ENCODE assay signal across 8 cellular contexts in genomic region chr2:101252408-101253012, GRCh38. TPM values are rescaled to one million over a fixed set of nuclear protein-coding genes. Genes with fewer than 3 reads are reported as not detected.
DNase-seq lines count a peak whose midpoint lies in the region; ATAC-seq, FAIRE-seq and TF ChIP-seq lines count a peak whose summit lies in the region.

TSS of gene CNOT11 (plus strand) at chr2:101252886. CDS start at chr2:101252965, 79 bp downstream.

- peak; percentile 77 for ATAC-seq in GM18520 (IDR thresholded peaks at IDR 0.05; ENCODE audit: unreplicated experiment)
- ATAC-seq in HG03064 (IDR thresholded peaks at IDR 0.05; ENCODE audit: low read depth, unreplicated experiment), result peak; percentile 88
- peak; percentile 92 for ATAC-seq in body of pancreas

- no peaks in the 10 kb centered on the region for H3K27me3 ChIP-seq in body of pancreas
- no peaks in the 10 kb centered on the region for H3K27me3 ChIP-seq in iPS DF 6.9 (ENCODE audit: control insufficient read depth, insufficient read depth, low read length)

- H3K4me1 ChIP-seq in body of pancreas (peaks cover 36% of the 10 kb centered on the region), iPS DF 6.9 (ENCODE audit: control insufficient read depth, insufficient read depth, low read length) (peaks cover 4% of the 10 kb centered on the region)

- peak within 1 kb of the TSS; percentile 89 for H3K27ac ChIP-seq in 22Rv1
- H3K27ac ChIP-seq in body of pancreas, result peak within 1 kb of the TSS; percentile 91 to 97 (median 92)
- H3K27ac ChIP-seq in iPS DF 6.9 (ENCODE audit: low read length), result no peak within 1 kb of the TSS

- TF ChIP-seq CTCF in 22Rv1 (IDR thresholded peaks at IDR 0.05) (no peak), body of pancreas (IDR thresholded peaks at IDR 0.05) (peak in 2 of 7 experiments; percentile 10 to 13)

- peak within 1 kb of the TSS; percentile 64 to 89 for H3K4me3 ChIP-seq in body of pancreas
- H3K4me3 ChIP-seq in iPS DF 6.9 (ENCODE audit: low read length), result peak within 1 kb of the TSS; percentile 87
- peak within 1 kb of the TSS; percentile 99 for H3K4me3 ChIP-seq in skeletal muscle cell (ENCODE audit: low read depth, low read length)

- H3K36me3 ChIP-seq in body of pancreas (replicated peaks in 1 of 2; ENCODE audit: insufficient read depth in 1 of 2, low read depth in 2 of 2), result no peaks in the 10 kb centered on the region
- no peaks in the 10 kb centered on the region for H3K36me3 ChIP-seq in iPS DF 6.9 (ENCODE audit: control insufficient read depth, insufficient read depth, low read length)

- intact Hi-C loops in body of pancreas (cut with DNase I), result no loop called here

- peak; percentile 76 to 91 (median 89) for TF ChIP-seq POLR2A in body of pancreas (IDR thresholded peaks at IDR 0.05)

- H3K9me3 ChIP-seq in body of pancreas (no peaks in the 10 kb centered on the region), iPS DF 6.9 (ENCODE audit: control insufficient read depth, insufficient read depth, low read length) (no peaks in the 10 kb centered on the region)

- peak; percentile 41 for FAIRE-seq in TTC549 (lab: Jason Lieb, UNC)

- WGBS in body of pancreas, 2 donors, result 0% methylated on average over 7 to 56 of the region's 63 CpGs
- no CpG with 5 or more reads among the region's 63 CpGs for WGBS in iPS DF 6.9 (ENCODE audit: insufficient coverage, insufficient read length)

- DNase-seq in NCI-H2107 treated with DMSO at 0.1 percent for 48 hours (lab: John Stamatoyannopoulos, UW; ENCODE audit: unreplicated experiment), result peak; percentile 93
- DNase-seq in body of pancreas, result peak; percentile 99 to 100 (median 100)
- DNase-seq in iPS DF 6.9 (ENCODE audit: low read depth, low spot score), result peak; percentile 96
- DNase-seq in skeletal muscle cell (ENCODE audit: low read depth), result peak; percentile 94

RNA-seq across cellular contexts. Expression of gene CNOT11, which starts in this region (rescaled TPM):
- total RNA-seq in body of pancreas, result 10 to 100 TPM; 10.2 to 34.5 TPM
